ENCODE assay signal across 12 cellular contexts in the genomic region with DNA sequence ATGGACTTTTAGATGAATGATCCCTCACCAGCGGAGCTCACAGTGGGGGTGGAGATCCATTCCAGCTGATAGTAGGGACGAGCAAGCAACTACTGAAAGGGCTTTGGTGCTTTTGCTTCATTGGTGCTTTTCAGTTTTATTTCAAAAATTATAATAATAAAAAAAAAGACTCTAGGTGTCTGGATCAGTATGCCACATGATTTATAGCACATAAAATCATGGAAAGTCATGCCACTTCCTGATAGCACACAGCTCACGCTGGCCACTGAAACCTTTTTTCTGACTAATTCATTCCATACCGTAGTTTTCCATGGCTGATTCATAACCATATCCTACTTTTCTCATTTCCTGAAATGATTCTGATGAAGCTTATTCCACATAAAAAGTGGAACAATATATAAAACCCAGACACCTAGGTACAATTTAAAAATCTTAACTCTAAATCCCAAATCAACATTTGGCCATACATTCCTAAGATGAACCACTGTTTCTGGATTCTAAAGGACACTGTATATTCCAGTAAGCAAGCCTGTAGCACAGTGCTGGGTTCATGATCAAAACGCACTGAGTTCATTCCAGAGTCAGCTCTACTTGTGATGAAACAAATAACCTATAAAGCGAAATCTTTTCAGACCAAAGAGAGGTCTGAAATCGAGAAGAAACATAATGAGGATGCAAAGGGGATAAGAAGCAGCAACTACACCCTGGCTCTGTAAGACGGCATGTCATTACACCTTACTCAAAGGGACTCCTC. TPM values are rescaled to one million over a fixed set of nuclear protein-coding genes. Genes with fewer than 3 reads are reported as not detected.
A peak's percentile ranks its signal among the peaks of the same experiment; 100 is the strongest.
DNase-seq lines count a peak whose midpoint lies in the region; ATAC-seq and TF ChIP-seq lines count a peak whose summit lies in the region.
"Had no signal": no experiment of that assay in that cellular context is flagged by ENCODE, and none has a peak within 500 bp of the region (broad histone marks: within the 10 kb centered on the region; RNA-seq: fewer than 3 reads in every experiment).

No MANE protein-coding gene starts in this region.

- peak overlapping the region; percentile 78 for H3K27ac Mint-ChIP-seq in activated T-cell treated with anti-CD3 and anti-CD28 coated beads, Interleukin-2, amount 50 U/mL, for 24 hours
- peak overlapping the region; percentile 9 for H3K27ac Mint-ChIP-seq in type B pancreatic cell
- H3K27ac Mint-ChIP-seq: activated CD4-positive, alpha-beta memory T cell treated with anti-CD3 and anti-CD28 coated beads for 36 hours; dendritic cell treated with granulocyte-macrophage colony-stimulating factor and Interleukin-4, amounts not matched to agents 40 ng/mL and 50 ng/mL, for 4 days had no signal

- H3K36me3 ChIP-seq in adrenal gland (replicated peaks in 1 of 2), result no peaks in the 10 kb centered on the region
- H3K36me3 ChIP-seq: BE2C had no signal

- H3K36me3 Mint-ChIP-seq in activated T-cell treated with anti-CD3 and anti-CD28 coated beads, Interleukin-2, amount 50 U/mL, for 24 hours (ENCODE audit: low read depth), result peaks cover 15% of the 10 kb centered on the region
- H3K36me3 Mint-ChIP-seq in type B pancreatic cell, result peaks cover 9% of the 10 kb centered on the region

- 66 to 70% (median 67%) methylated on average over 8 of the region's 8 CpGs for WGBS in adrenal gland, 4 donors

- TF ChIP-seq POLR2A in adrenal gland (IDR thresholded peaks at IDR 0.05), result no peak

- peaks cover 0 to 16% of the 10 kb centered on the region in 2 donors for H3K4me1 ChIP-seq in adrenal gland (replicated peaks in 1 of 2)
- H3K4me1 ChIP-seq: BE2C had no signal

- no peak overlapping the region for H3K4me3 Mint-ChIP-seq in activated T-cell treated with anti-CD3 and anti-CD28 coated beads, Interleukin-2, amount 50 U/mL, for 24 hours
- no peak overlapping the region for H3K4me3 Mint-ChIP-seq in type B pancreatic cell
- H3K4me3 Mint-ChIP-seq: activated CD4-positive, alpha-beta memory T cell treated with anti-CD3 and anti-CD28 coated beads for 36 hours; dendritic cell treated with granulocyte-macrophage colony-stimulating factor and Interleukin-4, amounts not matched to agents 40 ng/mL and 50 ng/mL, for 4 days had no signal

- intact Hi-C loops in adrenal gland (cut with DNase I), result no loop called here

- no peaks in the 10 kb centered on the region for H3K27me3 ChIP-seq in adrenal gland
- H3K27me3 ChIP-seq: BE2C had no signal

- no peak for TF ChIP-seq CTCF in type B pancreatic cell (conservative IDR thresholded peaks at IDR 0.05)
- no peak for TF ChIP-seq CTCF in adrenal gland (IDR thresholded peaks at IDR 0.05)

- peaks cover 32% of the 10 kb centered on the region for H3K4me1 Mint-ChIP-seq in activated T-cell treated with anti-CD3 and anti-CD28 coated beads, Interleukin-2, amount 50 U/mL, for 24 hours (ENCODE audit: low read depth)
- H3K4me1 Mint-ChIP-seq in type B pancreatic cell (ENCODE audit: unreplicated experiment), result peaks cover 9% of the 10 kb centered on the region

- no peak for DNase-seq in activated T-cell treated with anti-CD3 and anti-CD28 coated beads, Interleukin-2, amount 50 U/mL, for 24 hours
- DNase-seq in activated T-cell treated with anti-CD3 and anti-CD28 coated beads for 4 hours (no peak), amniotic epithelial cell (ENCODE audit: low read depth) (peak; percentile 78), glomerular visceral epithelial cell (ENCODE audit: extremely low spot score) (peak; percentile 60), type B pancreatic cell (ENCODE audit: extremely low spot score, unreplicated experiment) (no peak), NCI-H1105 treated with DMSO at 0.1 percent for 48 hours (lab: John Stamatoyannopoulos, UW) (no peak), adrenal gland (no peak)
- DNase-seq: activated CD4-positive, alpha-beta memory T cell treated with anti-CD3 and anti-CD28 coated beads for 36 hours; BE2C; left ventricle myocardium superior had no signal

- H3K27ac ChIP-seq in adrenal gland, result peak overlapping the region in 1 of 5 donors; percentile 65

- peaks cover 16% of the 10 kb centered on the region for H3K9me3 Mint-ChIP-seq in activated T-cell treated with anti-CD3 and anti-CD28 coated beads, Interleukin-2, amount 50 U/mL, for 24 hours
- peaks cover 12% of the 10 kb centered on the region for H3K9me3 Mint-ChIP-seq in type B pancreatic cell

- no peak for ATAC-seq in HG03521 (IDR thresholded peaks at IDR 0.05; ENCODE audit: unreplicated experiment)
- ATAC-seq: left ventricle myocardium superior had no signal

- H3K9me3 ChIP-seq in adrenal gland (replicated peaks in 1 of 3), result no peaks in the 10 kb centered on the region
- H3K9me3 ChIP-seq: BE2C had no signal

- no peak overlapping the region for H3K4me3 ChIP-seq in adrenal gland

- no peaks in the 10 kb centered on the region for H3K27me3 Mint-ChIP-seq in activated T-cell treated with anti-CD3 and anti-CD28 coated beads, Interleukin-2, amount 50 U/mL, for 24 hours
- H3K27me3 Mint-ChIP-seq in type B pancreatic cell, result no peaks in the 10 kb centered on the region
- H3K27me3 Mint-ChIP-seq: activated CD4-positive, alpha-beta memory T cell treated with anti-CD3 and anti-CD28 coated beads for 36 hours; dendritic cell treated with granulocyte-macrophage colony-stimulating factor and Interleukin-4, amounts not matched to agents 40 ng/mL and 50 ng/mL, for 4 days had no signal

RNA-seq across cellular contexts. Expression of a gene that starts 41.4 kb away (rescaled TPM):
- 0.14 and 0.51 TPM in 2 replicates for total RNA-seq in type B pancreatic cell (ENCODE audit: low replicate concordance)
- 1 to 10 TPM in 7 of 8 donors, under 1 TPM in 1; 0.12 to 4.8 (median 2.3) TPM for total RNA-seq in adrenal gland
- polyA plus RNA-seq in adrenal gland, result 1 to 10 TPM in 1 of 3 donors, under 1 TPM in 2; 0.37 to 2.3 (median 0.57) TPM

Comparison
In these comparisons a context has a peak if more than half of its experiments do, and no peak if none do; other contexts are left out.
1. DNase-seq: peak in amniotic epithelial cell (single experiment) and glomerular visceral epithelial cell (single experiment); none in activated T-cell treated with anti-CD3 and anti-CD28 coated beads, Interleukin-2, amount 50 U/mL, for 24 hours (single experiment), activated T-cell treated with anti-CD3 and anti-CD28 coated beads for 4 hours (single experiment), type B pancreatic cell (single experiment), NCI-H1105 treated with DMSO at 0.1 percent for 48 hours (single experiment) and adrenal gland (0 of 7).